ENCODE assay signal across 39 cellular contexts in the genomic region with DNA sequence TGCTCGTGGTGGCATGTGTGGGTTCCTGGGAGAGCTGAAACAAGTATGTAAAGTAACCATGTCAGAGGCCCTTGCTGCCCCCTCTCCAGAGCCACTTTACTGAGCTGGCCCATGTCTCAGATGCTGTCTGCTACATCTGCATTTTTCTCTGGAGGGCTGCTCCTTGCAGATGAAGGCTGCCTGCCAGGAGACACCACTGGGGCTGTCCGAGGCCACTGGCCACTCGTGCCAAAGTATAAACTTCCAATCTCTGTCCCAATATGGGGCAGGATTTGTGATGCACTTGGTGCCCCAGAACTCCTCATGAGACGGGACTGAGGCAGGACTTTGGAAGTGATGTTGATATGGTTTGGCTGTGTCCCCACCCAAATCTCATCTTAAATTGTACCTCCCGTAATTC.
"Had no signal": no experiment of that assay in that cellular context is flagged by ENCODE, and none has a peak within 500 bp of the region (broad histone marks: within the 10 kb centered on the region; RNA-seq: fewer than 3 reads in every experiment).

No MANE protein-coding gene starts in this region.

- H3K9me3 ChIP-seq: adrenal gland, ascending aorta, body of pancreas had no signal

- H3K4me1 ChIP-seq: adrenal gland, ascending aorta, body of pancreas, breast epithelium had no signal

- H3K4me1 Mint-ChIP-seq: activated naive CD4-positive, alpha-beta T cell treated with anti-CD3 and anti-CD28 coated beads, Interleukin-2, amount 10 ng/mL, durations not matched to agents 7 days and 5 days; activated naive CD4-positive, alpha-beta T cell treated with anti-CD3 and anti-CD28 coated beads, Interleukin-2, amount 50 U/mL, for 24 hours; activated naive CD8-positive, alpha-beta T cell treated with anti-CD3 and anti-CD28 coated beads for 36 hours; activated naive CD8-positive, alpha-beta T cell treated with anti-CD3 and anti-CD28 coated beads, Interleukin-2, amount 10 ng/mL, durations not matched to agents 7 days and 5 days; activated naive CD8-positive, alpha-beta T cell treated with anti-CD3 and anti-CD28 coated beads, Interleukin-2, amount 50 U/mL, for 24 hours; activated T-helper 17 cell treated with anti-CD3 and anti-CD28 coated beads, Interleukin-2, amount 50 U/mL, for 72 hours; brain; central memory CD8-positive, alpha-beta T cell had no signal

- H3K27me3 ChIP-seq: adrenal gland, ascending aorta, body of pancreas, brain microvascular endothelial cell, breast epithelium, cardiac muscle cell had no signal

- H3K36me3 Mint-ChIP-seq: activated naive CD4-positive, alpha-beta T cell treated with anti-CD3 and anti-CD28 coated beads, Interleukin-2, amount 10 ng/mL, durations not matched to agents 7 days and 5 days; activated naive CD4-positive, alpha-beta T cell treated with anti-CD3 and anti-CD28 coated beads, Interleukin-2, amount 50 U/mL, for 24 hours; activated naive CD4-positive, alpha-beta T cell treated with anti-CD3 and anti-CD28 coated beads, Interleukin-2, amount 50 U/mL, for 72 hours; activated naive CD8-positive, alpha-beta T cell; activated naive CD8-positive, alpha-beta T cell treated with anti-CD3 and anti-CD28 coated beads for 36 hours; activated naive CD8-positive, alpha-beta T cell treated with anti-CD3 and anti-CD28 coated beads, Interleukin-2, amount 10 ng/mL, durations not matched to agents 7 days and 5 days; brain had no signal

- H3K36me3 ChIP-seq: adrenal gland, ascending aorta, brain microvascular endothelial cell, breast epithelium, cardiac muscle cell had no signal

- ATAC-seq: activated naive CD4-positive, alpha-beta T cell treated with anti-CD3 and anti-CD28 coated beads, Interleukin-2, amount 50 U/mL, for 72 hours; activated naive CD8-positive, alpha-beta T cell treated with anti-CD3 and anti-CD28 coated beads, Interleukin-2, amount 50 U/mL, for 24 hours; activated T-cell treated with anti-CD3 and anti-CD28 coated beads, Interleukin-2, amount 50 U/mL, for 4 hours; activated T-cell treated with anti-CD3 and anti-CD28 coated beads, Interleukin-2, amount 50 U/mL, for 72 hours; activated T-helper 17 cell treated with anti-CD3 and anti-CD28 coated beads, Interleukin-2, amount 50 U/mL, for 72 hours; body of pancreas had no signal

- H3K27me3 Mint-ChIP-seq: activated naive CD4-positive, alpha-beta T cell treated with anti-CD3 and anti-CD28 coated beads, Interleukin-2, amount 10 ng/mL, durations not matched to agents 7 days and 5 days had no signal

- H3K9me3 Mint-ChIP-seq: activated naive CD4-positive, alpha-beta T cell treated with anti-CD3 and anti-CD28 coated beads for 36 hours; activated naive CD4-positive, alpha-beta T cell treated with anti-CD3 and anti-CD28 coated beads, Interleukin-2, amount 10 ng/mL, durations not matched to agents 7 days and 5 days; activated naive CD4-positive, alpha-beta T cell treated with anti-CD3 and anti-CD28 coated beads, Interleukin-2, amount 50 U/mL, for 24 hours; activated naive CD8-positive, alpha-beta T cell treated with anti-CD3 and anti-CD28 coated beads, Interleukin-2, amount 10 ng/mL, durations not matched to agents 7 days and 5 days; activated T-cell treated with anti-CD3 and anti-CD28 coated beads, Interleukin-2, amount 50 U/mL, for 4 hours; activated T-helper 1 cell treated with anti-CD3 and anti-CD28 coated beads, Interleukin-12 subunit alpha, Interleukin-12 subunit beta, Interleukin-2, Interleukin-4 antibody, amounts not matched to agents 30 ng/mL and 10 ng/mL and 1 ng/mL, durations not matched to agents 14 hours and 24 hours and 36 hours; activated T-helper 2 cell treated with anti-CD3 and anti-CD28 coated beads, Interferon-gamma antibody, Interleukin-2, Interleukin-4, amounts not matched to agents 10 μg/mL and 5 μg/mL and 100 μg/mL, durations not matched to agents 14 hours and 24 hours and 36 hours; central memory CD8-positive, alpha-beta T cell had no signal

- H3K4me3 Mint-ChIP-seq: activated naive CD4-positive, alpha-beta T cell treated with anti-CD3 and anti-CD28 coated beads for 36 hours; activated naive CD4-positive, alpha-beta T cell treated with anti-CD3 and anti-CD28 coated beads, Interleukin-2, amount 10 ng/mL, durations not matched to agents 7 days and 5 days; activated naive CD4-positive, alpha-beta T cell treated with anti-CD3 and anti-CD28 coated beads, Interleukin-2, amount 50 U/mL, for 24 hours; activated naive CD8-positive, alpha-beta T cell; activated naive CD8-positive, alpha-beta T cell treated with anti-CD3 and anti-CD28 coated beads for 36 hours; activated naive CD8-positive, alpha-beta T cell treated with anti-CD3 and anti-CD28 coated beads, Interleukin-2, amount 10 ng/mL, durations not matched to agents 7 days and 5 days; activated naive CD8-positive, alpha-beta T cell treated with anti-CD3 and anti-CD28 coated beads, Interleukin-2, amount 50 U/mL, for 24 hours; activated T-cell treated with anti-CD3 and anti-CD28 coated beads, Interleukin-2, amount 50 U/mL, for 24 hours; activated T-cell treated with anti-CD3 and anti-CD28 coated beads, Interleukin-2, amount 50 U/mL, for 4 hours; activated T-cell treated with anti-CD3 and anti-CD28 coated beads, Interleukin-2, amount 50 U/mL, for 72 hours; activated T-helper 1 cell treated with anti-CD3 and anti-CD28 coated beads, Interleukin-12 subunit alpha, Interleukin-12 subunit beta, Interleukin-2, Interleukin-4 antibody, amounts not matched to agents 30 ng/mL and 10 ng/mL and 1 ng/mL, durations not matched to agents 14 hours and 24 hours and 36 hours; activated T-helper 17 cell treated with anti-CD3 and anti-CD28 coated beads, Interleukin-2, amount 50 U/mL, for 72 hours; brain; central memory CD8-positive, alpha-beta T cell had no signal

- H3K4me3 ChIP-seq: adrenal gland, ascending aorta, body of pancreas, breast epithelium, cardiac muscle cell had no signal

- DNase-seq: activated effector memory CD4-positive, alpha-beta T cell treated with anti-CD3 and anti-CD28 coated beads, Interleukin-2, amount 50 U/mL, for 16 hours; activated effector memory CD4-positive, alpha-beta T cell treated with Interleukin-2 at 50 U/mL for 16 hours; activated gamma-delta T cell; activated gamma-delta T cell treated with Interleukin-2 at 50 U/mL for 16 hours; activated naive CD4-positive, alpha-beta T cell; activated naive CD4-positive, alpha-beta T cell treated with anti-CD3 and anti-CD28 coated beads for 36 hours; activated naive CD4-positive, alpha-beta T cell treated with anti-CD3 and anti-CD28 coated beads, Interleukin-2, amount 10 ng/mL, durations not matched to agents 7 days and 5 days; activated naive CD4-positive, alpha-beta T cell treated with anti-CD3 and anti-CD28 coated beads, Interleukin-2, amount 50 U/mL, for 16 hours; activated naive CD4-positive, alpha-beta T cell treated with Interleukin-2 at 50 U/mL for 16 hours; activated naive CD8-positive, alpha-beta T cell treated with anti-CD3 and anti-CD28 coated beads for 36 hours; activated naive CD8-positive, alpha-beta T cell treated with anti-CD3 and anti-CD28 coated beads, Interleukin-2, amount 10 ng/mL, durations not matched to agents 7 days and 5 days; activated naive CD8-positive, alpha-beta T cell treated with anti-CD3 and anti-CD28 coated beads, Interleukin-2, amount 50 U/mL, for 24 hours; activated T-cell treated with anti-CD3 and anti-CD28 coated beads for 4 hours; activated T-cell treated with anti-CD3 and anti-CD28 coated beads, Interleukin-2, amount 50 U/mL, for 1 hour; activated T-cell treated with anti-CD3 and anti-CD28 coated beads, Interleukin-2, amount 50 U/mL, for 24 hours; activated T-cell treated with anti-CD3 and anti-CD28 coated beads, Interleukin-2, amount 50 U/mL, for 4 hours; activated T-cell treated with anti-CD3 and anti-CD28 coated beads, Interleukin-2, amount 50 U/mL, for 48 hours; activated T-cell treated with anti-CD3 and anti-CD28 coated beads, Interleukin-2, amount 50 U/mL, for 72 hours; adrenal gland; amniotic stem cell; amygdala; anterior cingulate cortex; aorta; body of pancreas; brain microvascular endothelial cell; caudate nucleus; central memory CD4-positive, alpha-beta T cell; cerebellar nuclear complex had no signal

- H3K27ac Mint-ChIP-seq: activated naive CD4-positive, alpha-beta T cell treated with anti-CD3 and anti-CD28 coated beads for 36 hours; activated naive CD4-positive, alpha-beta T cell treated with anti-CD3 and anti-CD28 coated beads, Interleukin-2, amount 10 ng/mL, durations not matched to agents 7 days and 5 days; activated naive CD4-positive, alpha-beta T cell treated with anti-CD3 and anti-CD28 coated beads, Interleukin-2, amount 50 U/mL, for 24 hours; activated naive CD4-positive, alpha-beta T cell treated with anti-CD3 and anti-CD28 coated beads, Interleukin-2, amount 50 U/mL, for 72 hours; activated naive CD8-positive, alpha-beta T cell; activated naive CD8-positive, alpha-beta T cell treated with anti-CD3 and anti-CD28 coated beads for 36 hours; activated naive CD8-positive, alpha-beta T cell treated with anti-CD3 and anti-CD28 coated beads, Interleukin-2, amount 10 ng/mL, durations not matched to agents 7 days and 5 days; activated naive CD8-positive, alpha-beta T cell treated with anti-CD3 and anti-CD28 coated beads, Interleukin-2, amount 50 U/mL, for 24 hours; activated T-cell treated with anti-CD3 and anti-CD28 coated beads, Interleukin-2, amount 50 U/mL, for 24 hours; activated T-cell treated with anti-CD3 and anti-CD28 coated beads, Interleukin-2, amount 50 U/mL, for 72 hours; activated T-helper 1 cell treated with anti-CD3 and anti-CD28 coated beads, Interleukin-12 subunit alpha, Interleukin-12 subunit beta, Interleukin-2, Interleukin-4 antibody, amounts not matched to agents 30 ng/mL and 10 ng/mL and 1 ng/mL, durations not matched to agents 14 hours and 24 hours and 36 hours; activated T-helper 17 cell treated with anti-CD3 and anti-CD28 coated beads, Interleukin-2, amount 50 U/mL, for 72 hours; activated T-helper 2 cell treated with anti-CD3 and anti-CD28 coated beads, Interferon-gamma antibody, Interleukin-2, Interleukin-4, amounts not matched to agents 10 μg/mL and 5 μg/mL and 100 μg/mL, durations not matched to agents 14 hours and 24 hours and 36 hours; brain had no signal

- H3K27ac ChIP-seq: adrenal gland, ascending aorta, body of pancreas, brain microvascular endothelial cell, breast epithelium, cardiac muscle cell had no signal
